In the genomic region with DNA sequence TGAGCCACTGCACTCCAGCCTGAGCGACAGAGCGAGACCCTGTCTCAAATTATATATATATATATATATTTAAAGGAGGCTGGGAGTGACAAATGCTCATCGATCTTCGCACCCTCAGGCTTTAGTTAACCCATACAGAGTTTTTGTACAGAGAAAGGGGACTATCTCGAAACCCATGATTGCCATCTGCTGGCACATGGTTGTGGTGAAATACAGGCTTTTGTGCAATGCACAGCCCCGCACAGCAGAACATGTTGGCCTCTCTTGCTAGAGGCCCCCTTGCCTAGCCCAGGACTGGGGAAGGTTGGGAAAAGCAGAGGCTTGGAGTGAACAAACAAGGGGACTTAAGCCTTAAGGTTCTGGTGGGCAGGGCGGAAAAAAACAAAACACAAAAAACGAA, we compare ENCODE assay signal across 8 cellular contexts. TPM values are rescaled to one million over a fixed set of nuclear protein-coding genes. Genes with fewer than 3 reads are reported as not detected.
A peak's percentile ranks its signal among the peaks of the same experiment; 100 is the strongest.
DNase-seq lines count a peak whose midpoint lies in the region; ATAC-seq and TF ChIP-seq lines count a peak whose summit lies in the region.

No MANE protein-coding gene starts in this region.

- peaks cover 3% of the 10 kb centered on the region for H3K27me3 Mint-ChIP-seq in activated naive CD4-positive, alpha-beta T cell treated with anti-CD3 and anti-CD28 coated beads, Interleukin-2, amount 10 ng/mL, durations not matched to agents 7 days and 5 days
- H3K27me3 Mint-ChIP-seq in progenitor cell of endocrine pancreas = no peaks in the 10 kb centered on the region

- no peaks in the 10 kb centered on the region for H3K4me1 ChIP-seq in mucosa of descending colon (ENCODE audit: low read depth)

- H3K4me3 Mint-ChIP-seq in activated naive CD4-positive, alpha-beta T cell treated with anti-CD3 and anti-CD28 coated beads, Interleukin-2, amount 10 ng/mL, durations not matched to agents 7 days and 5 days = no peak overlapping the region
- no peak overlapping the region for H3K4me3 Mint-ChIP-seq in progenitor cell of endocrine pancreas (ENCODE audit: low read depth)

- intact Hi-C loops in mucosa of descending colon (cut with DNase I, micrococcal nuclease) = no loop called here

- H3K9me3 Mint-ChIP-seq in activated naive CD4-positive, alpha-beta T cell treated with anti-CD3 and anti-CD28 coated beads, Interleukin-2, amount 10 ng/mL, durations not matched to agents 7 days and 5 days = no peaks in the 10 kb centered on the region
- H3K9me3 Mint-ChIP-seq in progenitor cell of endocrine pancreas (ENCODE audit: low read depth) = no peaks in the 10 kb centered on the region

- TF ChIP-seq CTCF in progenitor cell of endocrine pancreas (IDR thresholded peaks at IDR 0.05; ENCODE audit: unreplicated experiment) (peak; percentile 28), mucosa of descending colon (IDR thresholded peaks at IDR 0.05) (no peak)

- H3K4me1 Mint-ChIP-seq in activated naive CD4-positive, alpha-beta T cell treated with anti-CD3 and anti-CD28 coated beads, Interleukin-2, amount 10 ng/mL, durations not matched to agents 7 days and 5 days = no peaks in the 10 kb centered on the region
- peaks cover 1% of the 10 kb centered on the region for H3K4me1 Mint-ChIP-seq in progenitor cell of endocrine pancreas (ENCODE audit: low read depth)

- H3K36me3 Mint-ChIP-seq in activated naive CD4-positive, alpha-beta T cell treated with anti-CD3 and anti-CD28 coated beads, Interleukin-2, amount 10 ng/mL, durations not matched to agents 7 days and 5 days = no peaks in the 10 kb centered on the region
- no peaks in the 10 kb centered on the region for H3K36me3 Mint-ChIP-seq in progenitor cell of endocrine pancreas (ENCODE audit: insufficient read depth)

- CTCF ChIA-PET in activated naive CD4-positive, alpha-beta T cell treated with anti-CD3 and anti-CD28 coated beads, Interleukin-2, amount 10 ng/mL, durations not matched to agents 7 days and 5 days (lab: Charles Lee) = interaction anchor here (0.6 kb wide), 1 partner anchor 507 kb away, joined by 4 read pairs; no protein-coding TSS in a partner anchor

- no peak overlapping the region for H3K4me3 ChIP-seq in mucosa of descending colon

- no peak overlapping the region for H3K27ac Mint-ChIP-seq in activated naive CD4-positive, alpha-beta T cell treated with anti-CD3 and anti-CD28 coated beads, Interleukin-2, amount 10 ng/mL, durations not matched to agents 7 days and 5 days
- H3K27ac Mint-ChIP-seq in progenitor cell of endocrine pancreas = no peak overlapping the region

- DNase-seq in activated naive CD4-positive, alpha-beta T cell treated with anti-CD3 and anti-CD28 coated beads, Interleukin-2, amount 10 ng/mL, durations not matched to agents 7 days and 5 days = peak; percentile 48
- DNase-seq in activated naive CD4-positive, alpha-beta T cell treated with Interleukin-2 at 50 U/mL for 16 hours = no peak
- DNase-seq in NCI-H128 (lab: John Stamatoyannopoulos, UW; ENCODE audit: unreplicated experiment) (peak; percentile 13), astrocyte of the hippocampus (ENCODE audit: low read depth, low spot score) (peak; percentile 54), progenitor cell of endocrine pancreas (ENCODE audit: low spot score, unreplicated experiment) (no peak), GOT3 (lab: John Stamatoyannopoulos, UW) (no peak), mucosa of descending colon (no peak), LoVo (ENCODE audit: low spot score) (no peak)

- H3K9me3 ChIP-seq in mucosa of descending colon = no peaks in the 10 kb centered on the region

- no peaks in the 10 kb centered on the region for H3K36me3 ChIP-seq in mucosa of descending colon (ENCODE audit: low read depth)

- no peak for ATAC-seq in mucosa of descending colon

RNA-seq across cellular contexts. Expression of a gene that starts 3.6 kb away (rescaled TPM):
- 0.10 and 0.22 TPM in 2 replicates for total RNA-seq in progenitor cell of endocrine pancreas
- total RNA-seq in mucosa of descending colon = 1 to 10 TPM in 1 of 3 donors, under 1 TPM in 2; 0.06 to 1.1 (median 0.09) TPM

RNA-seq across cellular contexts. Expression of a gene that starts 29.5 kb away (rescaled TPM):
- total RNA-seq in progenitor cell of endocrine pancreas (not detected in 2 replicates), mucosa of descending colon (10 to 100 TPM in 2 of 3 donors, 1 to 10 TPM in 1; 4.9 to 21.0 (median 20.6) TPM)

RNA-seq across cellular contexts. Expression of a gene that starts 59.5 kb away (rescaled TPM):
- total RNA-seq in progenitor cell of endocrine pancreas (38.3 and 42.4 TPM in 2 replicates), mucosa of descending colon (10 to 100 TPM; 14.4 to 30.9 (median 21.4) TPM)

Comparison
In these comparisons a context has a peak if more than half of its experiments do, and no peak if none do; other contexts are left out.
1. DNase-seq: peak in activated naive CD4-positive, alpha-beta T cell treated with anti-CD3 and anti-CD28 coated beads, Interleukin-2, amount 10 ng/mL, durations not matched to agents 7 days and 5 days (single experiment), NCI-H128 (single experiment) and astrocyte of the hippocampus (single experiment); none in activated naive CD4-positive, alpha-beta T cell treated with Interleukin-2 at 50 U/mL for 16 hours (single experiment), progenitor cell of endocrine pancreas (single experiment), GOT3 (single experiment), mucosa of descending colon (0 of 3) and LoVo (single experiment).